ENCODE assay signal across 15 cellular contexts in genomic region chr10:102988404-102989314, GRCh38.
DNase-seq lines count a peak whose midpoint lies in the region; FAIRE-seq and TF ChIP-seq lines count a peak whose summit lies in the region.
"Had no signal": no experiment of that assay in that cellular context is flagged by ENCODE, and none has a peak within 500 bp of the region (broad histone marks: within the 10 kb centered on the region; RNA-seq: fewer than 3 reads in every experiment).

No MANE protein-coding gene starts in this region.

- no peak overlapping the region for H2BK5ac ChIP-seq in H9 (ENCODE audit: insufficient read length, low read length)

- no peaks in the 10 kb centered on the region for H3K27me3 ChIP-seq in CD8-positive, alpha-beta memory T cell (ENCODE audit: insufficient read depth, low read length, poor library complexity, severe bottlenecking)
- no peaks in the 10 kb centered on the region for H3K27me3 ChIP-seq in WERI-Rb-1 (ENCODE audit: insufficient read depth, low read depth, severe bottlenecking)
- H3K27me3 ChIP-seq in H9 (ENCODE audit: insufficient read depth, low read length), result no peaks in the 10 kb centered on the region
- H3K27me3 ChIP-seq: breast epithelium, suprapubic skin had no signal

- H3K27ac Mint-ChIP-seq in CD8-positive, alpha-beta memory T cell, result peak overlapping the region in 1 of 8 donors; percentile 24
- H3K27ac Mint-ChIP-seq in H9 (peak overlapping the region in 1 of 3 experiments; percentile 32; a peak in 1 of 7 replicates), mesothelial cell of epicardium (no peak overlapping the region)

- H3K27ac ChIP-seq in CD8-positive, alpha-beta memory T cell (ENCODE audit: low read depth, low read length), result peak overlapping the region; percentile 52
- H3K27ac ChIP-seq in WERI-Rb-1, result no peak overlapping the region
- H3K27ac ChIP-seq in H9 (ENCODE audit: insufficient read length, low read depth, low read length), result no peak overlapping the region
- H3K27ac ChIP-seq: breast epithelium, suprapubic skin had no signal

- H3K23me2 ChIP-seq in H9 (ENCODE audit: insufficient read length, low read depth, low read length, poor library complexity, severe bottlenecking), result no peaks in the 10 kb centered on the region

- no peak overlapping the region for H3K4ac ChIP-seq in H9 (ENCODE audit: low read depth, low read length)

- H3K9me3 ChIP-seq in CD8-positive, alpha-beta memory T cell (ENCODE audit: low read length), result no peaks in the 10 kb centered on the region
- H3K9me3 ChIP-seq in WERI-Rb-1 (ENCODE audit: severe bottlenecking), result no peaks in the 10 kb centered on the region
- H3K9me3 ChIP-seq in H9 (ENCODE audit: control insufficient read depth, low read depth, low read length), result no peaks in the 10 kb centered on the region
- H3K9me3 ChIP-seq: breast epithelium, suprapubic skin had no signal

- H3K23ac ChIP-seq in H9 (ENCODE audit: insufficient read length, low read depth, low read length), result no peak overlapping the region

- H3K9ac ChIP-seq in H9 (ENCODE audit: extremely low read depth, insufficient read length, low read length), result no peak overlapping the region

- H3K4me3 ChIP-seq in CD8-positive, alpha-beta memory T cell (ENCODE audit: low read length), result no peak overlapping the region
- no peak overlapping the region for H3K4me3 ChIP-seq in WERI-Rb-1 (ENCODE audit: low read depth, low read length)
- H3K4me3 ChIP-seq: breast epithelium, suprapubic skin had no signal

- no peak overlapping the region for H2BK20ac ChIP-seq in H9 (ENCODE audit: low read depth, low read length, poor library complexity, severe bottlenecking)

- H3K4me1 Mint-ChIP-seq in CD8-positive, alpha-beta memory T cell, result peaks cover 4 to 8% (median 7%) of the 10 kb centered on the region in 3 donors
- peaks cover 6 to 11% of the 10 kb centered on the region in 2 experiments for H3K4me1 Mint-ChIP-seq in H9
- H3K4me1 Mint-ChIP-seq in mesothelial cell of epicardium, result peaks cover 10% of the 10 kb centered on the region

- H3K36me3 ChIP-seq in CD8-positive, alpha-beta memory T cell (ENCODE audit: insufficient read depth, low read length), result no peaks in the 10 kb centered on the region
- no peaks in the 10 kb centered on the region for H3K36me3 ChIP-seq in WERI-Rb-1
- H3K36me3 ChIP-seq: breast epithelium, suprapubic skin had no signal

- intact Hi-C loops in head of caudate nucleus (cut with DNase I), result no loop called here

- H3K79me1 ChIP-seq in H9 (ENCODE audit: insufficient read depth, low read depth, low read length, poor library complexity, severe bottlenecking), result no peaks in the 10 kb centered on the region

- no peak overlapping the region for H4K5ac ChIP-seq in H9 (ENCODE audit: insufficient read length, low read depth, low read length)

- CTCF ChIA-PET in CD8-positive, alpha-beta memory T cell (lab: Charles Lee), result no interaction called here

- H2AFZ ChIP-seq in H9 (ENCODE audit: low read length), result no peak overlapping the region

- H3K4me1 ChIP-seq in CD8-positive, alpha-beta memory T cell (ENCODE audit: insufficient read depth, low read length), result no peaks in the 10 kb centered on the region
- no peaks in the 10 kb centered on the region for H3K4me1 ChIP-seq in H9 (ENCODE audit: insufficient read depth, low read length)
- H3K4me1 ChIP-seq: breast epithelium had no signal

- no peak for DNase-seq in CD8-positive, alpha-beta memory T cell
- DNase-seq in HUDEP-2 (lab: John Stamatoyannopoulos, UW; ENCODE audit: unreplicated experiment in 76 of 76), result peak in 74 of 76 experiments; percentile 10 to 99 (median 76)
- peak; percentile 11 for DNase-seq in WERI-Rb-1
- no peak for DNase-seq in H9
- no peak for DNase-seq in head of caudate nucleus
- DNase-seq in mesothelial cell of epicardium (ENCODE audit: low spot score in 2 of 2, unreplicated experiment in 2 of 2), result no peak
- DNase-seq in stimulated activated naive CD4-positive, alpha-beta T cell (lab: John Stamatoyannopoulos, UW), result no peak
- DNase-seq: activated T-cell treated with anti-CD3 and anti-CD28 coated beads for 4 hours; left colon; NCI-H1048; stimulated activated CD4-positive, alpha-beta T cell treated with anti-CD3 and anti-CD28 coated beads, Interleukin-4, amount 100 ng/mL, for 4 hours had no signal

- no peak overlapping the region for H3K4me2 ChIP-seq in H9 (ENCODE audit: insufficient read depth, insufficient read length, low read length)

- POLR2A ChIA-PET in CD8-positive, alpha-beta memory T cell (lab: Charles Lee), result no interaction called here

- H2BK15ac ChIP-seq in H9 (ENCODE audit: low read depth, low read length), result no peak overlapping the region

- no peak overlapping the region for H3K18ac ChIP-seq in H9 (ENCODE audit: insufficient read length, low read depth, low read length)

- no peak overlapping the region for H2BK12ac ChIP-seq in H9 (ENCODE audit: insufficient read length, low read depth, low read length)

- H3K9me3 Mint-ChIP-seq in CD8-positive, alpha-beta memory T cell, result no peaks in the 10 kb centered on the region
- no peaks in the 10 kb centered on the region for H3K9me3 Mint-ChIP-seq in H9
- H3K9me3 Mint-ChIP-seq in mesothelial cell of epicardium, result no peaks in the 10 kb centered on the region

- H3K4me3 Mint-ChIP-seq in CD8-positive, alpha-beta memory T cell, result no peak overlapping the region
- H3K4me3 Mint-ChIP-seq in H9 (no peak overlapping the region), mesothelial cell of epicardium (no peak overlapping the region)

- no peaks in the 10 kb centered on the region for H3K79me2 ChIP-seq in H9 (ENCODE audit: insufficient read depth, low read length)

- no peaks in the 10 kb centered on the region for H4K20me1 ChIP-seq in H9 (ENCODE audit: control insufficient read depth, insufficient read depth, insufficient read length)

- WGBS in H9 (ENCODE audit: extremely low coverage, insufficient read length, low lambda C conversion rate), result no CpG with 5 or more reads among the region's 8 CpGs

- no peak overlapping the region for H3K14ac ChIP-seq in H9 (ENCODE audit: insufficient read depth, low read length)

- peaks cover 0 to 5% (median 0%) of the 10 kb centered on the region in 3 donors for H3K36me3 Mint-ChIP-seq in CD8-positive, alpha-beta memory T cell
- H3K36me3 Mint-ChIP-seq in H9 (ENCODE audit: insufficient read depth in 1 of 3, low read depth in 3 of 3), result 0 out of 7 replicates have a peak, but pooled peaks cover 0 to 2% (median 0%) of the 10 kb centered on the region in 3 experiments
- no peaks in the 10 kb centered on the region for H3K36me3 Mint-ChIP-seq in mesothelial cell of epicardium

- H3T11ph ChIP-seq in H9 (ENCODE audit: low read length), result no peak overlapping the region

- TF ChIP-seq CTCF in WERI-Rb-1 (IDR thresholded peaks at IDR 0.05; ENCODE audit: low read depth, low read length), result no peak
- TF ChIP-seq CTCF in H9 (conservative IDR thresholded peaks at IDR 0.05), result no peak
- no peak for TF ChIP-seq CTCF in mesothelial cell of epicardium (IDR thresholded peaks at IDR 0.05; ENCODE audit: unreplicated experiment)

- H4K91ac ChIP-seq in H9 (ENCODE audit: insufficient read length, low read depth, low read length), result no peak overlapping the region

- H3K27me3 Mint-ChIP-seq in CD8-positive, alpha-beta memory T cell, result peaks cover 0 to 2% of the 10 kb centered on the region in 2 donors
- H3K27me3 Mint-ChIP-seq in H9 (ENCODE audit: low read depth), result no peaks in the 10 kb centered on the region
- H3K27me3 Mint-ChIP-seq in mesothelial cell of epicardium (ENCODE audit: low read depth), result no peaks in the 10 kb centered on the region

- H3K56ac ChIP-seq in H9 (ENCODE audit: insufficient read length, low read depth, low read length), result no peak overlapping the region

- H4K8ac ChIP-seq in H9 (replicated peaks; ENCODE audit: insufficient read length, low read depth, low read length), result no peak overlapping the region

- FAIRE-seq in islet of Langerhans (lab: Jason Lieb, UNC), result peak; percentile 74
- FAIRE-seq: TTC549 had no signal

- H2BK120ac ChIP-seq in H9 (ENCODE audit: low read depth, low read length, poor library complexity, severe bottlenecking), result no peak overlapping the region

- H2AK5ac ChIP-seq in H9 (ENCODE audit: insufficient read length, low read length), result no peak overlapping the region

Comparison
In these comparisons a context has a peak if more than half of its experiments do, and no peak if none do; other contexts are left out.
1. DNase-seq: peak in HUDEP-2 (74 of 76) and WERI-Rb-1 (single experiment); none in CD8-positive, alpha-beta memory T cell (0 of 5), H9 (single experiment), head of caudate nucleus (0 of 42), mesothelial cell of epicardium (0 of 2) and stimulated activated naive CD4-positive, alpha-beta T cell (0 of 6).